ENCODE assay signal across 9 cellular contexts in genomic region chr1:201436461-201436860, GRCh38. TPM values are rescaled to one million over a fixed set of nuclear protein-coding genes. Genes with fewer than 3 reads are reported as not detected.
DNase-seq lines count a peak whose midpoint lies in the region; ATAC-seq and TF ChIP-seq lines count a peak whose summit lies in the region.
"Had no signal": no experiment of that assay in that cellular context is flagged by ENCODE, and none has a peak within 500 bp of the region (broad histone marks: within the 10 kb centered on the region; RNA-seq: fewer than 3 reads in every experiment).

No MANE protein-coding gene starts in this region.

- peaks cover 5% of the 10 kb centered on the region for H3K9me3 Mint-ChIP-seq in HFFc6
- no peaks in the 10 kb centered on the region for H3K9me3 Mint-ChIP-seq in activated CD4-positive, alpha-beta memory T cell treated with anti-CD3 and anti-CD28 coated beads for 36 hours
- H3K9me3 Mint-ChIP-seq: central memory CD8-positive, alpha-beta T cell had no signal

- intact Hi-C loops in activated CD4-positive, alpha-beta memory T cell treated with anti-CD3 and anti-CD28 coated beads for 36 hours (cut with micrococcal nuclease) = loop anchor here (2.0 kb wide), 1 partner anchor 44 kb away; no protein-coding TSS in a partner anchor

- DNase-seq in COLO668 (lab: John Stamatoyannopoulos, UW; ENCODE audit: unreplicated experiment) (peak; percentile 18), HFFc6 (peak; percentile 56), SK-N-DZ (ENCODE audit: low spot score) (peak; percentile 27), iPS-NIHi7 (ENCODE audit: extremely low spot score) (peak; percentile 84), NCI-H774 (lab: John Stamatoyannopoulos, UW) (no peak)
- DNase-seq in activated CD4-positive, alpha-beta memory T cell treated with anti-CD3 and anti-CD28 coated beads for 36 hours = no peak
- DNase-seq in activated naive CD4-positive, alpha-beta T cell treated with Interleukin-2 at 50 U/mL for 16 hours = no peak

- no peak for ATAC-seq in GM18868 (IDR thresholded peaks at IDR 0.05; ENCODE audit: unreplicated experiment)

- H3K27me3 Mint-ChIP-seq in HFFc6 (ENCODE audit: insufficient read depth) = peaks cover 4% of the 10 kb centered on the region
- H3K27me3 Mint-ChIP-seq in activated CD4-positive, alpha-beta memory T cell treated with anti-CD3 and anti-CD28 coated beads for 36 hours = peaks cover 18% of the 10 kb centered on the region

- H3K36me3 Mint-ChIP-seq in HFFc6 (ENCODE audit: low read depth) = peaks cover 5% of the 10 kb centered on the region
- H3K36me3 Mint-ChIP-seq in activated CD4-positive, alpha-beta memory T cell treated with anti-CD3 and anti-CD28 coated beads for 36 hours = peaks cover 1% of the 10 kb centered on the region

- no peak overlapping the region for H3K27ac Mint-ChIP-seq in HFFc6
- no peak overlapping the region for H3K27ac Mint-ChIP-seq in activated CD4-positive, alpha-beta memory T cell treated with anti-CD3 and anti-CD28 coated beads for 36 hours

- H3K4me1 Mint-ChIP-seq in HFFc6 (ENCODE audit: low read depth) = peaks cover 19% of the 10 kb centered on the region
- peaks cover 5% of the 10 kb centered on the region for H3K4me1 Mint-ChIP-seq in activated CD4-positive, alpha-beta memory T cell treated with anti-CD3 and anti-CD28 coated beads for 36 hours (ENCODE audit: low read depth)
- H3K4me1 Mint-ChIP-seq: central memory CD8-positive, alpha-beta T cell had no signal

- POLR2A ChIA-PET in activated CD4-positive, alpha-beta memory T cell treated with anti-CD3 and anti-CD28 coated beads for 36 hours (lab: Charles Lee) = interaction anchor here (1.4 kb wide), 1 partner anchor 12 kb away, joined by 4 read pairs; no protein-coding TSS in a partner anchor

- CTCF ChIA-PET in activated CD4-positive, alpha-beta memory T cell treated with anti-CD3 and anti-CD28 coated beads for 36 hours (lab: Charles Lee) = interaction anchor here (1.0 to 4.6 kb wide), 14 partner anchors 10 to 359 kb away, joined by 3 to 50 read pairs (median 6); no protein-coding TSS in a partner anchor

- H3K4me3 Mint-ChIP-seq in HFFc6 = no peak overlapping the region
- H3K4me3 Mint-ChIP-seq in activated CD4-positive, alpha-beta memory T cell treated with anti-CD3 and anti-CD28 coated beads for 36 hours = no peak overlapping the region

- peak; percentile 31; the same call in 1 of the 2 replicates for TF ChIP-seq CTCF in HFFc6 (IDR thresholded peaks at IDR 0.05)

RNA-seq across cellular contexts. Expression of gene TNNI1, which starts 14.9 kb away (rescaled TPM):
- total RNA-seq in HFFc6 (2021; fragmentation: NEBNext Ultra II Directional; extraction: Animal tissue kit (Norgen Biotek cat#: 25700)) = not detected
- 3.8 and 6.7 TPM in 2 replicates for polyA plus RNA-seq in SK-N-DZ (2014; cell fraction: cytosol; rRNA removed)
- 1.3 and 3.4 TPM in 2 replicates for polyA plus RNA-seq in SK-N-DZ (2014; cell fraction: nucleus; rRNA removed)
- total RNA-seq in activated CD4-positive, alpha-beta memory T cell treated with anti-CD3 and anti-CD28 coated beads for 36 hours = not detected

RNA-seq across cellular contexts. Expression of gene PHLDA3, which starts 32.5 kb away (rescaled TPM):
- 100 to 1,000 TPM; 101 to 113 (median 108) TPM for total RNA-seq in HFFc6 (2021; fragmentation: NEBNext Ultra II Directional; extraction: Animal tissue kit (Norgen Biotek cat#: 25700))
- 1.3 and 1.5 TPM in 2 replicates for polyA plus RNA-seq in SK-N-DZ (2014; cell fraction: cytosol; rRNA removed)
- polyA plus RNA-seq in SK-N-DZ (2014; cell fraction: nucleus; rRNA removed) = 1.5 and 2.3 TPM in 2 replicates
- total RNA-seq in activated CD4-positive, alpha-beta memory T cell treated with anti-CD3 and anti-CD28 coated beads for 36 hours = 1 to 10 TPM; 3.4 to 4.1 TPM

RNA-seq across cellular contexts. Expression of gene LAD1, which starts 37.3 kb away (rescaled TPM):
- not detected for total RNA-seq in HFFc6 (2021; fragmentation: NEBNext Ultra II Directional; extraction: Animal tissue kit (Norgen Biotek cat#: 25700))
- polyA plus RNA-seq in SK-N-DZ (2014; cell fraction: cytosol; rRNA removed) = 0.16 TPM in 1 of 2 replicates, not detected in the other
- not detected in 2 replicates for polyA plus RNA-seq in SK-N-DZ (2014; cell fraction: nucleus; rRNA removed)
- total RNA-seq in activated CD4-positive, alpha-beta memory T cell treated with anti-CD3 and anti-CD28 coated beads for 36 hours = not detected

RNA-seq across cellular contexts. Expression of gene TNNT2, which starts 59.0 kb away (rescaled TPM):
- not detected for total RNA-seq in HFFc6 (2021; fragmentation: NEBNext Ultra II Directional; extraction: Animal tissue kit (Norgen Biotek cat#: 25700))
- polyA plus RNA-seq in SK-N-DZ (2014; cell fraction: cytosol; rRNA removed) = 1.2 and 4.1 TPM in 2 replicates
- 4.4 and 4.5 TPM in 2 replicates for polyA plus RNA-seq in SK-N-DZ (2014; cell fraction: nucleus; rRNA removed)
- total RNA-seq in activated CD4-positive, alpha-beta memory T cell treated with anti-CD3 and anti-CD28 coated beads for 36 hours = not detected

Comparison
In these comparisons a context has a peak if more than half of its experiments do, and no peak if none do; other contexts are left out.
1. DNase-seq: peak in COLO668 (single experiment), HFFc6 (single experiment), SK-N-DZ (single experiment) and iPS-NIHi7 (single experiment); none in NCI-H774 (single experiment), activated CD4-positive, alpha-beta memory T cell treated with anti-CD3 and anti-CD28 coated beads for 36 hours (single experiment) and activated naive CD4-positive, alpha-beta T cell treated with Interleukin-2 at 50 U/mL for 16 hours (single experiment).
2. RNA of gene PHLDA3, which starts 32.5 kb away (total RNA-seq): 101 to 113 TPM in HFFc6; 3.4 to 4.1 TPM in activated CD4-positive, alpha-beta memory T cell treated with anti-CD3 and anti-CD28 coated beads for 36 hours; every median in the first group is over 10 times any median in the second.